In the genomic region with DNA sequence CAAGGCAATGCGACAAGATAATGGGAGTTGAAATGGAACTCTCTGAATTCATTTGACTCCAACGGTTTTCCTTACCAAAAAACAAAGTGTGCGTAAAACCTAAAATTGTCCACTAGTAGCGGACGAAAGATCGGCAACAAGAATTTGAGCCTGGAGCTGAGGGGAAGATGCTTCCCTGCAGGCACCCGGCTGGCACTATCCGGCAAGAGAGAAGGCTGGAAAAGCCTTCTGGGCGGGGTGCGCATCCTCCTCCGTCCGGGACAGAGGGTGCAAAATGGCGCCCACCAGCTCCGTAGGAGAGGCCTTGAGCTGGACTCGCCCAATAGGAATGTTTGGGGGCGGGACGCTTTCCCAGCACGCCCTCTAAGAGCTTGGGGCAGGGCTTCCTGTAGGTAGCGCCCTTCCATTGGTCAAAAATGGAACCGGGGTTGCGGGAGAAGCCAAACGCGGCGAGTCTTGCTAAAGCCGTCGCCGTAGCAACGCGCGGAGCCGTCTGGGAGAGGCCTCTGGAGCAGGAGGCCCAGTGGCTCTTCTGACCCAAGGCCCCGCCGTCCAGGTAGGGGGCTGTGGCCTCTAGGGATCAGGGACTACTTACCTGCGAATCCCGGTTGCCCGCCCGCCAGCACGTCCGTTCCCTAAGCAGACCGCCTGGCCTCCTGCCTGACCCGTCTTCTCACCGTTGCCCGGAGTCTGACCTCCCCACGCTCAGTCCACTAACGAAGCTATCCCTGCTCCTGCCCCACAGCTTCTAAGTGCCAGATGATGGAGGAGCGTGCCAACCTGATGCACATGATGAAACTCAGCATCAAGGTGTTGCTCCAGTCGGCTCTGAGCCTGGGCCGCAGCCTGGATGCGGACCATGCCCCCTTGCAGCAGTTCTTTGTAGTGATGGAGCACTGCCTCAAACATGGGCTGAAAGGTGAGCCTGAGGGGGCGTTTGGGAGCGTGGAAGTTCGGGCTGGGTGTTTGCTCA, we compare ENCODE assay signal across 8 cellular contexts. TPM values are rescaled to one million over a fixed set of nuclear protein-coding genes. Genes with fewer than 3 reads are reported as not detected.
A peak's percentile ranks its signal among the peaks of the same experiment; 100 is the strongest.
DNase-seq lines count a peak whose midpoint lies in the region; ATAC-seq and TF ChIP-seq lines count a peak whose summit lies in the region.

No MANE protein-coding gene starts in this region.

- peak overlapping the region; percentile 33 for H4K91ac ChIP-seq in trophoblast cell (ENCODE audit: low read depth, low read length)

- peak overlapping the region; percentile 16 to 72 (median 61) for H3K4me3 ChIP-seq in heart left ventricle
- peak overlapping the region; percentile 81 for H3K4me3 ChIP-seq in trophoblast cell (ENCODE audit: low read depth, low read length)
- peak overlapping the region; percentile 60 to 69 (median 64) for H3K4me3 ChIP-seq in tibial nerve

- H3K4ac ChIP-seq in trophoblast cell (ENCODE audit: low read depth, low read length), result peak overlapping the region; percentile 0

- ATAC-seq in GM21526 (IDR thresholded peaks at IDR 0.05; ENCODE audit: low FRiP score, unreplicated experiment), result peak; percentile 92
- ATAC-seq in heart left ventricle, result peak; percentile 99 to 100 (median 100)

- 3 to 9% (median 5%) methylated on average over 27 to 52 of the region's 52 CpGs for WGBS in heart left ventricle, 4 donors
- WGBS in trophoblast cell (ENCODE audit: extremely low coverage, insufficient coverage, insufficient read length), result no CpG with 5 or more reads among the region's 52 CpGs
- 4 to 8% methylated on average over 38 to 45 of the region's 52 CpGs for WGBS in tibial nerve, 2 donors

- H3K14ac ChIP-seq in trophoblast cell (ENCODE audit: low read length), result peak overlapping the region; percentile 41

- H3K27me3 ChIP-seq in heart left ventricle (no peaks in the 10 kb centered on the region), trophoblast cell (ENCODE audit: insufficient read depth, low read length) (no peaks in the 10 kb centered on the region), tibial nerve (no peaks in the 10 kb centered on the region)

- DNase-seq in D341Med (ENCODE audit: low spot score) (peak; percentile 89), HuH-7.5 (ENCODE audit: low spot score) (peak; percentile 97), SK-N-DZ (ENCODE audit: low spot score) (peak; percentile 99), amniotic epithelial cell (ENCODE audit: low read depth) (peak; percentile 99), heart left ventricle (peak; percentile 97 to 99 (median 99)), trophoblast cell (peak; percentile 97 to 99), tibial nerve (ENCODE audit: low spot score in 2 of 2) (peak; percentile 94)

- H2BK12ac ChIP-seq in trophoblast cell (ENCODE audit: low read length), result no peak overlapping the region

- TF ChIP-seq POLR2A in heart left ventricle (IDR thresholded peaks at IDR 0.05) (peak; percentile 78 to 96), tibial nerve (IDR thresholded peaks at IDR 0.05) (peak; percentile 88 to 97)

- peak overlapping the region; percentile 92 for H3K4me2 ChIP-seq in trophoblast cell (ENCODE audit: low read length)

- peaks cover 6% of the 10 kb centered on the region for H3K79me1 ChIP-seq in trophoblast cell (ENCODE audit: low read length)

- H4K12ac ChIP-seq in trophoblast cell (ENCODE audit: low read depth, low read length), result peak overlapping the region; percentile 23

- H3K9me3 ChIP-seq in heart left ventricle, result no peaks in the 10 kb centered on the region
- no peaks in the 10 kb centered on the region for H3K9me3 ChIP-seq in trophoblast cell (ENCODE audit: insufficient read depth, low read depth, low read length)
- no peaks in the 10 kb centered on the region for H3K9me3 ChIP-seq in tibial nerve

- peaks cover 0 to 43% (median 35%) of the 10 kb centered on the region in 9 donors for H3K36me3 ChIP-seq in heart left ventricle
- peaks cover 19 to 22% of the 10 kb centered on the region in 2 experiments for H3K36me3 ChIP-seq in trophoblast cell (ENCODE audit: control insufficient read depth in 1 of 2, insufficient read depth in 2 of 2, low read length in 2 of 2)
- H3K36me3 ChIP-seq in tibial nerve, result peaks cover 0 to 31% (median 0%) of the 10 kb centered on the region in 3 donors

- H2AK5ac ChIP-seq in trophoblast cell (ENCODE audit: low read length), result peak overlapping the region; percentile 71

- H3K18ac ChIP-seq in trophoblast cell (ENCODE audit: low read length), result peak overlapping the region; percentile 39

- H3K4me1 ChIP-seq in heart left ventricle, result peaks cover 0 to 21% (median 13%) of the 10 kb centered on the region in 12 donors
- peaks cover 4 to 5% of the 10 kb centered on the region in 2 experiments for H3K4me1 ChIP-seq in trophoblast cell (ENCODE audit: control insufficient read depth in 1 of 2, insufficient read depth in 2 of 2, low read length in 2 of 2)
- H3K4me1 ChIP-seq in tibial nerve, result peaks cover 0 to 24% (median 9%) of the 10 kb centered on the region in 4 donors

- H3K23ac ChIP-seq in trophoblast cell (ENCODE audit: low read length), result no peak overlapping the region

- H3K9ac ChIP-seq in trophoblast cell (ENCODE audit: low read length), result peak overlapping the region; percentile 82

- H3K27ac ChIP-seq in heart left ventricle (peak overlapping the region; percentile 69 to 91 (median 82)), trophoblast cell (ENCODE audit: low read depth, low read length) (peak overlapping the region; percentile 88), tibial nerve (peak overlapping the region; percentile 45 to 82 (median 68))

- peak in 2 of 12 donors; percentile 25 to 38 for TF ChIP-seq CTCF in heart left ventricle (IDR thresholded peaks at IDR 0.05)
- TF ChIP-seq CTCF in tibial nerve (IDR thresholded peaks at IDR 0.05), result peak in 2 of 5 experiments; percentile 27 to 31

- peaks cover 6% of the 10 kb centered on the region for H3K79me2 ChIP-seq in trophoblast cell (ENCODE audit: control insufficient read depth, insufficient read depth, low read length, poor library complexity)

- H4K8ac ChIP-seq in trophoblast cell (ENCODE audit: low read depth, low read length), result peak overlapping the region; percentile 73

- H2BK5ac ChIP-seq in trophoblast cell (ENCODE audit: low read depth, low read length, poor library complexity), result no peak overlapping the region

- H2BK120ac ChIP-seq in trophoblast cell (ENCODE audit: insufficient read depth, low read length, poor library complexity), result no peak overlapping the region

- TF ChIP-seq EP300 in tibial nerve (IDR thresholded peaks at IDR 0.05), result peak; percentile 69 to 99

- intact Hi-C loops in heart left ventricle (cut with DNase I), result loop anchor here in 4 of 10 donors (5.0 to 10.0 kb wide), 2 partner anchors 55 to 63 kb away; partner anchors contain the start of gene HNRNPH1 (in 3 of the 4)

- peak overlapping the region; percentile 13 for H2AFZ ChIP-seq in trophoblast cell (ENCODE audit: insufficient read depth, low read length, poor library complexity)

RNA-seq across cellular contexts. Expression of gene RUFY1, which starts 9.2 kb away (rescaled TPM):
- polyA plus RNA-seq in SK-N-DZ (2014; cell fraction: cytosol; rRNA removed), result 17.3 and 22.2 TPM in 2 replicates
- polyA plus RNA-seq in SK-N-DZ (2014; cell fraction: nucleus; rRNA removed), result 39.8 and 47.4 TPM in 2 replicates
- total RNA-seq in heart left ventricle, result 10 to 100 TPM; 14.3 to 30.9 (median 22.1) TPM
- polyA plus RNA-seq in heart left ventricle, result 10 to 100 TPM; 25.0 to 27.8 TPM
- polyA plus RNA-seq in trophoblast cell (2013), result 19.2 and 20.4 TPM in 2 replicates
- total RNA-seq in tibial nerve, result 10 to 100 TPM; 56.6 to 76.3 (median 71.3) TPM

Comparison
In these comparisons a context has a peak if more than half of its experiments do, and no peak if none do; other contexts are left out.
1. Peak in every context shown above with its lines: DNase-seq, ATAC-seq, H3K4me3 ChIP-seq and H3K27ac ChIP-seq.